In the genomic region with DNA sequence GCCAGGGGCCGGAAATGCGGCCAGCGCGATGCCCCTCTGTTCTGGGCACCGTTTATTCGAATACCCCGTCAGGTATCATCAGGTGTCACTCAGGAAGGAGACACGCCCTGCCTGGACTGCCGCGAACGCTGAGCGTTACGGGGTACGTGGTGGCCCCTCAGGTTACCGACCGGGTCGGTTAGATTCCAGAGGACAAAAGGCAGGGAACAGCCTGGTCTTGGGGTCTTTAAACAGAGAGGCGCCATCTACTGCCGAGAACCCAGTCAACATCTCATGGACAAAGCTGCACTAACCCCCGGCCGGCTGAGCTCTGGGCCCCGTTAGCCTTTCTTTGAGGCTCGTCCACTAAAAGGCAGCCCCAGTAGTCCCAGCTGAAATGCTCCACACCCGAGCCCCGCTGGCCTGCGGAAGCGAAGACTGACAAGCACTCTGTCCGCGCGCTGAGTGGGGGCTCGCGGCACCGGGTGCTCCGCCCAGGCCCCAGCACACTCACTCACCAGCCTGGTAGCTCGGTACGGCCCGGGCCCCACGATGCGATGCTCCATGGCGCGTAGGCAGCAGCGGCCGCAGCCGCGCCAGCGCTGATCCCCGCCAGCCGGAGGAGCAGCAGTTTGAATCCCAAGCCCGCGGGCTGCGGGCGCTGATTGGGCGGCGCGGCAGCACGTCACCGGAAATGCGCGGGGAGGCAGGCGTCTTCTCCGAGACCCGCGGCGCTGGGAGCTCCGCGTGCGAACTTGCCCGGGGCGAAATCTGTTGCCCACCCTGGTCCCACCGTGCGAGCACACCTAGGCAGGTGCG, we compare ENCODE assay signal across 8 cellular contexts. TPM values are rescaled to one million over a fixed set of nuclear protein-coding genes. Genes with fewer than 3 reads are reported as not detected.
DNase-seq lines count a peak whose midpoint lies in the region; TF ChIP-seq lines count a peak whose summit lies in the region.

A gene with protein sequence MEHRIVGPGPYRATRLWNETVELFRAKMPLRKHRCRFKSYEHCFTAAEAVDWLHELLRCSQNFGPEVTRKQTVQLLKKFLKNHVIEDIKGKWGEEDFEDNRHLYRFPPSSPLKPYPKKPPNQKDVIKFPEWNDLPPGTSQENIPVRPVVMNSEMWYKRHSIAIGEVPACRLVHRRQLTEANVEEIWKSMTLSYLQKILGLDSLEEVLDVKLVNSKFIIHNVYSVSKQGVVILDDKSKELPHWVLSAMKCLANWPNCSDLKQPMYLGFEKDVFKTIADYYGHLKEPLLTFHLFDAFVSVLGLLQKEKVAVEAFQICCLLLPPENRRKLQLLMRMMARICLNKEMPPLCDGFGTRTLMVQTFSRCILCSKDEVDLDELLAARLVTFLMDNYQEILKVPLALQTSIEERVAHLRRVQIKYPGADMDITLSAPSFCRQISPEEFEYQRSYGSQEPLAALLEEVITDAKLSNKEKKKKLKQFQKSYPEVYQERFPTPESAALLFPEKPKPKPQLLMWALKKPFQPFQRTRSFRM (minus strand): TSS at position 618 of the 798 bp plus-strand sequence. CDS start 73 bp downstream, at position 545.

- H3K4me1 ChIP-seq in HAP-1 (peaks cover 16% of the 10 kb centered on the region), neural progenitor cell (peaks cover 22% of the 10 kb centered on the region), stomach smooth muscle (ENCODE audit: control insufficient read depth, insufficient read depth, low read length) (peaks cover 15% of the 10 kb centered on the region)

- H3K36me3 ChIP-seq in HAP-1 (replicated peaks) (0 out of 2 replicates have a peak, but pooled peaks cover 4% of the 10 kb centered on the region), neural progenitor cell (peaks cover 9% of the 10 kb centered on the region), stomach smooth muscle (ENCODE audit: control insufficient read depth in 2 of 2, insufficient read depth in 2 of 2, low read length in 2 of 2) (no peaks in the 10 kb centered on the region)

- peak within 1 kb of the TSS; percentile 80 for H3K9ac ChIP-seq in neural progenitor cell
- H3K9ac ChIP-seq in stomach smooth muscle (ENCODE audit: low read length in 2 of 2): peak within 1 kb of the TSS; percentile 74 to 86

- peak; percentile 48 for TF ChIP-seq CTCF in fibroblast of villous mesenchyme (IDR thresholded peaks at IDR 0.05; ENCODE audit: insufficient read depth, low read depth, low read length)
- peak; percentile 59 for TF ChIP-seq CTCF in neural progenitor cell (IDR thresholded peaks at IDR 0.05)

- peaks cover 20% of the 10 kb centered on the region for H3K36me3 Mint-ChIP-seq in neural progenitor cell

- H3F3A ChIP-seq in neural progenitor cell (ENCODE audit: low read depth): peaks cover 12% of the 10 kb centered on the region

- in situ Hi-C loops in HAP-1 (cut with MboI; ENCODE audit: low sequenced_read_pairs): loop anchor here (25.0 kb wide), 1 partner anchor 238 kb away; a partner anchor contains a TSS

- H3K4me3 Mint-ChIP-seq in neural progenitor cell: peak within 1 kb of the TSS; percentile 93

- H3K4me1 Mint-ChIP-seq in neural progenitor cell: peaks cover 25% of the 10 kb centered on the region

- H3K4me3 ChIP-seq in HAP-1 (peak within 1 kb of the TSS; percentile 92), fibroblast of villous mesenchyme (ENCODE audit: low read depth, low read length) (peak within 1 kb of the TSS; percentile 94), neural progenitor cell (peak within 1 kb of the TSS; percentile 81), stomach smooth muscle (ENCODE audit: low read length in 2 of 2) (peak within 1 kb of the TSS; percentile 95 to 97)

- H3K4me2 ChIP-seq in neural progenitor cell: peak within 1 kb of the TSS; percentile 93

- peaks cover 6% of the 10 kb centered on the region for H3K27me3 Mint-ChIP-seq in neural progenitor cell (ENCODE audit: insufficient read depth, low read depth)

- H4K20me1 ChIP-seq in neural progenitor cell (ENCODE audit: low read depth): peaks cover 3% of the 10 kb centered on the region

- peaks cover 45% of the 10 kb centered on the region for H3K79me2 ChIP-seq in neural progenitor cell (ENCODE audit: low read depth)

- H3K27ac ChIP-seq in neural progenitor cell: peak within 1 kb of the TSS; percentile 94
- H3K27ac ChIP-seq in stomach smooth muscle (ENCODE audit: low read length): peak within 1 kb of the TSS; percentile 74

- H3K27ac Mint-ChIP-seq in neural progenitor cell: peak within 1 kb of the TSS; percentile 99

- H3K27me3 ChIP-seq in HAP-1 (ENCODE audit: low read depth) (no peaks in the 10 kb centered on the region), neural progenitor cell (no peaks in the 10 kb centered on the region), stomach smooth muscle (ENCODE audit: control insufficient read depth in 1 of 2, insufficient read depth in 2 of 2, low read length in 2 of 2) (no peaks in the 10 kb centered on the region)

- DNase-seq in GM03348 (ENCODE audit: low spot score) (peak; percentile 95), HAP-1 (ENCODE audit: low spot score in 2 of 2) (peak; percentile 81 to 92), M059J (ENCODE audit: low read depth) (peak; percentile 90), SHP77 treated with DMSO at 0.1 percent for 48 hours (lab: John Stamatoyannopoulos, UW) (peak; percentile 76), fibroblast of villous mesenchyme (ENCODE audit: low read depth) (peak; percentile 89), neural progenitor cell (ENCODE audit: low spot score) (peak; percentile 95)
- DNase-seq in activated effector memory CD4-positive, alpha-beta T cell treated with anti-CD3 and anti-CD28 coated beads, Interleukin-2, amount 50 U/mL, for 16 hours: peak; percentile 95

- peaks cover 11% of the 10 kb centered on the region for H3K9me3 Mint-ChIP-seq in neural progenitor cell

- peak within 1 kb of the TSS; percentile 93 for H2AFZ ChIP-seq in neural progenitor cell (replicated peaks)

- H3K9me3 ChIP-seq in HAP-1 (no peaks in the 10 kb centered on the region), neural progenitor cell (ENCODE audit: low read depth) (no peaks in the 10 kb centered on the region), stomach smooth muscle (ENCODE audit: control insufficient read depth in 2 of 2, low read length in 2 of 2) (no peaks in the 10 kb centered on the region)

RNA-seq across cellular contexts. Expression of the gene that starts here (rescaled TPM):
- 15.9 and 27.3 TPM in 2 replicates for total RNA-seq in M059J (2014; rRNA removed; shearing (Covaris generic))
- total RNA-seq in fibroblast of villous mesenchyme (5.2 and 8.6 TPM in 2 replicates), neural progenitor cell (ENCODE audit: low replicate concordance) (108 and 142 TPM in 2 replicates)

Comparison
In these comparisons a context has a peak if more than half of its experiments do, and no peak if none do; other contexts are left out.
1. Peak in every context shown above with its lines: DNase-seq, H3K4me3 ChIP-seq and H3K27ac ChIP-seq.